In the genomic region with DNA sequence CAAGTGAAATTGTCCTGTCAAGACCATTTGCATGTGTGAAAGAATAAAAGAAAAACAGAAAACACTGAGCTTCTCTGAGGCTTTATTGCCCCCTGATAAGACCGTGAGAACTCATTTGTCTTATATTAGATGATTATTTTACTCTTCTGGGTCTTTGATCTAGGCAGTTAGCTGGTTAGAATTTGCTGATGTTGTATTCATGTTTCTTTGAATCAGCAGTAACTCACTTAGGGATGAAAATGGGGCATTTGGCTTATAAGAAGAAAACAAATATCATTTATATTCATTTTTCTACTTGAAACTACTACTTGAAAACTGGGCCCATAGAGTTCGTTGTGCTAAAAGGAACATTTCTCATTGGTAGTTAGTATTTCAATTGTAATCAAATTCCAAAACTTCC, we compare ENCODE assay signal across 8 cellular contexts.
"Had no signal": no experiment of that assay in that cellular context is flagged by ENCODE, and none has a peak within 500 bp of the region (broad histone marks: within the 10 kb centered on the region; RNA-seq: fewer than 3 reads in every experiment).

No MANE protein-coding gene starts in this region.

- H3K4me3 ChIP-seq: GM12878 had no signal

- ATAC-seq: GM12878 had no signal

- DNase-seq: GDM1, GF-D8 had no signal

- FAIRE-seq: G401.6, GM12878, GM12891, GM12892, GM18507, GM19239 had no signal
